In genomic region chr10:4316166-4316810, GRCh38 we compare ENCODE assay signal across 16 cellular contexts.
DNase-seq lines count a peak whose midpoint lies in the region; ATAC-seq, FAIRE-seq and TF ChIP-seq lines count a peak whose summit lies in the region.
"Had no signal": no experiment of that assay in that cellular context is flagged by ENCODE, and none has a peak within 500 bp of the region (broad histone marks: within the 10 kb centered on the region; RNA-seq: fewer than 3 reads in every experiment).

No MANE protein-coding gene starts in this region.

- no peaks in the 10 kb centered on the region for H3K9me3 ChIP-seq in right cardiac atrium (ENCODE audit: control insufficient read depth, low read length)

- H3K27ac ChIP-seq in right cardiac atrium (ENCODE audit: low read length): peak overlapping the region; percentile 52

- WGBS in right cardiac atrium: 59% methylated on average over 13 of the region's 13 CpGs

- H3K4me3 ChIP-seq in right cardiac atrium (ENCODE audit: low read length): no peak overlapping the region
- H3K4me3 ChIP-seq: skin epidermis had no signal

- peaks cover 2% of the 10 kb centered on the region for H3K4me1 ChIP-seq in right cardiac atrium (ENCODE audit: control insufficient read depth, insufficient read depth, low read length)

- peak; percentile 83 for DNase-seq in H4 (ENCODE audit: low spot score)
- DNase-seq in brain pericyte (ENCODE audit: low read depth, low spot score): peak; percentile 59
- peak; percentile 71 to 78 (median 75) for DNase-seq in right cardiac atrium
- peak; percentile 61 for DNase-seq in superior temporal gyrus (ENCODE audit: extremely low spot score)
- no peak for DNase-seq in DMS79 (lab: John Stamatoyannopoulos, UW)
- DNase-seq in D721Med (ENCODE audit: insufficient read length, low spot score): no peak
- DNase-seq: activated CD4-positive, alpha-beta T cell treated with anti-CD3 and anti-CD28 coated beads for 1 hour; activated naive CD4-positive, alpha-beta T cell treated with anti-CD3 and anti-CD28 coated beads, Interleukin-2, amount 10 ng/mL, durations not matched to agents 7 days and 5 days; DMS53; H9; NCI-H1694; RPMI8226; stimulated activated CD8-positive, alpha-beta memory T cell treated with anti-CD3 and anti-CD28 coated beads, Interleukin-4, amount 100 ng/mL, for 48 hours had no signal

- no peak for FAIRE-seq in D721Med (lab: Jason Lieb, UNC)

- ATAC-seq in right cardiac atrium (peak; percentile 84 to 89), GM18873 (IDR thresholded peaks at IDR 0.05; ENCODE audit: low FRiP score, unreplicated experiment) (no peak), GM19463 (IDR thresholded peaks at IDR 0.05; ENCODE audit: unreplicated experiment) (no peak)

- no peak for TF ChIP-seq CTCF in D721Med (IDR thresholded peaks at IDR 0.05; ENCODE audit: insufficient read depth, missing control alignments)

- intact Hi-C loops in right cardiac atrium (cut with DNase I): no loop called here

- no peaks in the 10 kb centered on the region for H3K27me3 ChIP-seq in right cardiac atrium (ENCODE audit: control insufficient read depth, insufficient read depth)

Comparison
In these comparisons a context has a peak if more than half of its experiments do, and no peak if none do; other contexts are left out.
1. DNase-seq: peak in H4 (single experiment), brain pericyte (single experiment), right cardiac atrium (3 of 3) and superior temporal gyrus (single experiment); none in DMS79 (single experiment) and D721Med (single experiment).
2. ATAC-seq: peak in right cardiac atrium (2 of 2); none in GM18873 (single experiment) and GM19463 (single experiment).